Comparison of ENCODE assay signal across 29 cellular contexts in genomic region chr2:179019260-179019659, GRCh38. TPM values are rescaled to one million over a fixed set of nuclear protein-coding genes. Genes with fewer than 3 reads are reported as not detected.
"Had no signal": no experiment of that assay in that cellular context is flagged by ENCODE, and none has a peak within 500 bp of the region (broad histone marks: within the 10 kb centered on the region; RNA-seq: fewer than 3 reads in every experiment).

No MANE protein-coding gene starts in this region.

- H3K36me3 ChIP-seq: neural progenitor cell, ovary, spleen, suprapubic skin, tibial artery, transverse colon, upper lobe of right lung, uterus had no signal

- H3K27me3 ChIP-seq: neural progenitor cell, ovary, spleen, suprapubic skin, testis, tibial artery, transverse colon, upper lobe of right lung, uterus had no signal

- H3K79me2 ChIP-seq: parathyroid adenoma had no signal

- H3K27ac ChIP-seq: neural progenitor cell, ovary, parathyroid adenoma, psoas muscle, skin epidermis, spleen, suprapubic skin, testis, tibial artery, transverse colon, upper lobe of right lung, uterus had no signal

- ATAC-seq: natural killer cell; right cardiac atrium; sciatic nerve; stimulated activated memory B cell treated with anti-CD40 and anti-IgM and Interleukin-4, amounts not matched to agents 10 μg/mL and 1 μg/mL and 100 μg/mL, for 72 hours; stimulated activated naive CD8-positive, alpha-beta T cell treated with anti-CD3 and anti-CD28 coated beads, Interleukin-15, amount 100 ng/mL, for 72 hours; stimulated activated naive CD8-positive, alpha-beta T cell treated with anti-CD3 and anti-CD28 coated beads, Interleukin-15, Interleukin-2, amounts not matched to agents 100 U/mL and 50 U/mL, for 24 hours; upper lobe of right lung had no signal

- H3K9me3 ChIP-seq: ovary, psoas muscle, testis, transverse colon, upper lobe of right lung, uterus had no signal

- H2AFZ ChIP-seq: neural progenitor cell, parathyroid adenoma had no signal

- H3K4me1 ChIP-seq: parathyroid adenoma, suprapubic skin, testis, tibial artery, transverse colon, upper lobe of right lung, uterus had no signal

- H3K4me2 ChIP-seq: neural progenitor cell, smooth muscle cell had no signal

- H3K9ac ChIP-seq: neural progenitor cell, parathyroid adenoma had no signal

- H3K4me3 ChIP-seq: neural progenitor cell, ovary, psoas muscle, skin epidermis, smooth muscle cell, spleen, suprapubic skin, testis, tibial artery, transverse colon, upper lobe of right lung, uterus had no signal

- DNase-seq: natural killer cell; occipital lobe; ovary; posterior cingulate gyrus; psoas muscle; right cardiac atrium; spleen; stimulated activated CD4-positive, alpha-beta T cell treated with anti-CD3 and anti-CD28 coated beads, Interleukin-12 subunit alpha, Interleukin-12 subunit beta, amount 100 ng/mL, for 4 hours; stimulated activated CD4-positive, alpha-beta T cell treated with anti-CD3 and anti-CD28 coated beads, Interleukin-1b, Interleukin-23, amount 100 ng/mL, for 48 hours; stimulated activated CD4-positive, alpha-beta T cell treated with anti-CD3 and anti-CD28 coated beads, Interleukin-4, amount 100 ng/mL, for 1 hour; stimulated activated CD4-positive, alpha-beta T cell treated with anti-CD3 and anti-CD28 coated beads, Interleukin-4, amount 100 ng/mL, for 4 hours; stimulated activated CD8-positive, alpha-beta memory T cell treated with anti-CD3 and anti-CD28 coated beads, Interleukin-4, amount 100 ng/mL, for 48 hours; stimulated activated naive CD4-positive, alpha-beta T cell; stimulated activated naive CD8-positive, alpha-beta T cell treated with anti-CD3 and anti-CD28 coated beads, Interleukin-15, amount 100 ng/mL, for 72 hours; stimulated activated naive CD8-positive, alpha-beta T cell treated with anti-CD3 and anti-CD28 coated beads, Interleukin-15, Interleukin-2, amounts not matched to agents 100 U/mL and 50 U/mL, for 24 hours; substantia nigra; testis; tibial artery; transverse colon; upper lobe of right lung; uterus had no signal

RNA-seq across cellular contexts. Expression of gene CCDC141, which starts 30.7 kb away (rescaled TPM):
- total RNA-seq: osteoblast had no signal
